ENCODE assay signal across 30 cellular contexts in genomic region chr3:38746641-38747040, GRCh38.
"Had no signal": no experiment of that assay in that cellular context is flagged by ENCODE, and none has a peak within 500 bp of the region (broad histone marks: within the 10 kb centered on the region; RNA-seq: fewer than 3 reads in every experiment).

No MANE protein-coding gene starts in this region.

- H3K27ac ChIP-seq: coronary artery, esophagus squamous epithelium, gastrocnemius medialis, prostate gland, right lobe of liver, suprapubic skin, transverse colon, upper lobe of right lung, uterus had no signal

- H3K4me3 ChIP-seq: coronary artery, esophagus squamous epithelium, gastrocnemius medialis, lung, prostate gland, right lobe of liver, smooth muscle cell, suprapubic skin, transverse colon, upper lobe of right lung, uterus had no signal

- H3K4me2 ChIP-seq: smooth muscle cell had no signal

- H3K9me3 ChIP-seq: esophagus squamous epithelium, gastrocnemius medialis, prostate gland, right lobe of liver, suprapubic skin, transverse colon, upper lobe of right lung, uterus had no signal

- H3K27me3 ChIP-seq: esophagus squamous epithelium, gastrocnemius medialis, right lobe of liver, transverse colon, upper lobe of right lung, uterus had no signal

- DNase-seq: dermis blood vessel endothelial cell; effector memory CD4-positive, alpha-beta T cell; esophagus squamous epithelium; gastrocnemius medialis; glutamatergic neuron; hypothalamus; immature natural killer cell; islet precursor cell; kidney glomerular epithelial cell; left colon; mesenchymal stem cell; naive thymus-derived CD8-positive, alpha-beta T cell; nephron progenitor cell; nucleus accumbens; right lobe of liver; stimulated activated CD4-positive, alpha-beta T cell treated with anti-CD3 and anti-CD28 coated beads, Interleukin-12 subunit alpha, Interleukin-12 subunit beta, amount 100 ng/mL, for 4 hours; stimulated activated CD4-positive, alpha-beta T cell treated with anti-CD3 and anti-CD28 coated beads, Interleukin-1b, Interleukin-23, amount 100 ng/mL, for 48 hours; stimulated activated CD4-positive, alpha-beta T cell treated with anti-CD3 and anti-CD28 coated beads, Interleukin-4, amount 100 ng/mL, for 1 hour; stimulated activated CD8-positive, alpha-beta memory T cell treated with anti-CD3 and anti-CD28 coated beads, Interleukin-4, amount 100 ng/mL, for 48 hours; stimulated activated naive CD4-positive, alpha-beta T cell; stimulated activated naive CD8-positive, alpha-beta T cell treated with anti-CD3 and anti-CD28 coated beads, Interleukin-15, amount 100 ng/mL, for 72 hours; transverse colon; upper lobe of right lung; uterus had no signal

- FAIRE-seq: endothelial cell of umbilical vein had no signal

- H3K36me3 ChIP-seq: esophagus squamous epithelium, gastrocnemius medialis, prostate gland, right lobe of liver, suprapubic skin, transverse colon, upper lobe of right lung, uterus had no signal

- H3K4me1 ChIP-seq: esophagus squamous epithelium, gastrocnemius medialis, prostate gland, right lobe of liver, suprapubic skin, transverse colon, upper lobe of right lung, uterus had no signal

- ATAC-seq: gastrocnemius medialis; left colon; naive thymus-derived CD8-positive, alpha-beta T cell; right lobe of liver; stimulated activated naive CD8-positive, alpha-beta T cell treated with anti-CD3 and anti-CD28 coated beads, Interleukin-15, amount 100 ng/mL, for 72 hours; upper lobe of right lung had no signal
